ENCODE assay signal across 9 cellular contexts in the genomic region with DNA sequence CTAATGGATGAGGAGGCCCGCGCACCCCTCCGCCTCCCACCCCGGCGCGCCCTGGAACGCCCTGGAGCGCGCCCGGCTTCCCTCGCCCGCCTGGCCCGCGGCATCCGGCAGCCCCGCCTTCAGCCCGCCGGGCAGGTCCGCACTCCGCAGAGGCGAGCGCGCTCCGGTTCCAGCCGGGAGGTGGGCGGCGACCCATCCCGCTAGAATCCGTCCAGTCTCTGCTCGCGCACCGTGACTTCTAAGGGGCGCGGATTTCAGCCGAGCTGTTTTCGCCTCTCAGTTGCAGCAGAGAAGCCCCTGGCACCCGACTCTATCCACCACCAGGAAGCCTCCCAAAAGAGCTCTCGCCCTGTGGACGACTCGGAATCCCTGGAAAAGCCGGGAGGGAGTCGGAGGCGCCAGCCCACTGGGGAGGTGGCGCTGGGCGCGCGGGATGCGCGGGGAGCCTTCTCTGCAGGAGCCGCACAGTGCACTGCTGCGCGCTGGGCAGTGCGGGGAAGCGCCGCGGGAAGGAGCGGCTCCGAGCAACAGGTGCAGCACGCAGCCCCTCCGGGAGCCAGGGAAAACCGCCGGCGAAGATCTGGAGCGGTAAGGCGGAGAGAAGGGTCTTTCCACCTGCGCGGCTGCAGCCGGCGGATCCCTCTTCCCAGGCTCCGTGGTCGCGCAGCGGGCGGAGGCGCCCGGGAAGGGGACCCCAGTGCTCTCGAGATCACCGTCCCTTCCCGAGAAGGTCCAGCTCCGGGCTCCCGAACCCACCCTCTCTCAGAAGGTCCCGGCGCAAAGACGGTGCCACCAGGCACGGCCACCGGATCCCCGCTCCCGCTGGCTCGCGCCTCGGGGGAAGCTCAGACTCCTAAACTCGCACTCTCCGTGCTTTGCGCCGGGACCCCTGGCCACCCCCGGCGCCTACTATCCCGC. TPM values are rescaled to one million over a fixed set of nuclear protein-coding genes. Genes with fewer than 3 reads are reported as not detected.
DNase-seq lines count a peak whose midpoint lies in the region; ATAC-seq, FAIRE-seq and TF ChIP-seq lines count a peak whose summit lies in the region.
"Had no signal": no experiment of that assay in that cellular context is flagged by ENCODE, and none has a peak within 500 bp of the region (broad histone marks: within the 10 kb centered on the region; RNA-seq: fewer than 3 reads in every experiment).

Gene GALR1 (plus strand): TSS at position 266 of the 918 bp plus-strand sequence. CDS start 701 bp downstream, outside the sequence.

- H3K4me2 ChIP-seq in mammary epithelial cell (ENCODE audit: insufficient read depth, low read depth, low read length), result peak within 1 kb of the TSS; percentile 44

- H3K79me2 ChIP-seq in mammary epithelial cell (ENCODE audit: insufficient read depth, low read length), result no peaks in the 10 kb centered on the region

- H3K9ac ChIP-seq in mammary epithelial cell (ENCODE audit: insufficient read depth, low read length), result no peak within 1 kb of the TSS

- ATAC-seq in heart left ventricle (peak in 2 of 4 donors; percentile 46 to 58), left lobe of liver (no peak)
- ATAC-seq: body of pancreas had no signal

- dilution Hi-C loops in mammary epithelial cell (cut with HindIII; ENCODE audit: low sequenced_read_pairs), result no loop called here

- no peak for TF ChIP-seq CTCF in heart left ventricle (IDR thresholded peaks at IDR 0.05)
- TF ChIP-seq CTCF in right atrium auricular region (IDR thresholded peaks at IDR 0.05), result no peak
- no peak for TF ChIP-seq CTCF in mammary epithelial cell (conservative IDR thresholded peaks at IDR 0.05 in 1 of 2, IDR thresholded peaks at IDR 0.05 in 1 of 2; ENCODE audit: extremely low read depth in 1 of 2, insufficient read depth in 1 of 2, low read depth in 1 of 2, low read length in 2 of 2)

- no peak for DNase-seq in heart left ventricle
- DNase-seq in right atrium auricular region (ENCODE audit: low spot score), result no peak
- DNase-seq in mammary epithelial cell, result peak; percentile 8
- DNase-seq in urothelium cell line (ENCODE audit: low spot score), result peak; percentile 64
- DNase-seq in kidney tubule cell (ENCODE audit: low spot score), result no peak
- DNase-seq in left lobe of liver (ENCODE audit: low spot score), result no peak
- no peak for DNase-seq in NCI-H1436 treated with DMSO at 0.1 percent for 48 hours (lab: John Stamatoyannopoulos, UW)
- DNase-seq: body of pancreas had no signal

- WGBS in heart left ventricle, 4 donors, result 1 to 2% (median 1%) methylated on average over 48 to 98 of the region's 98 CpGs
- 7% methylated on average over 20 of the region's 98 CpGs for WGBS in mammary epithelial cell (ENCODE audit: low coverage, missing lambda C conversion rate)
- WGBS in mesodermal cell (ENCODE audit: insufficient coverage in 2 of 2), 2 experiments, result 1% methylated on average over 60 to 72 of the region's 98 CpGs

- in situ Hi-C loops in mammary epithelial cell (cut with MboI; ENCODE audit: low sequenced_read_pairs in 2 of 2), result no loop called here

- peaks cover 0 to 26% (median 5%) of the 10 kb centered on the region in 12 donors for H3K4me1 ChIP-seq in heart left ventricle
- peaks cover 0 to 27% of the 10 kb centered on the region in 2 donors for H3K4me1 ChIP-seq in right atrium auricular region
- no peaks in the 10 kb centered on the region for H3K4me1 ChIP-seq in mammary epithelial cell (ENCODE audit: insufficient read depth, low read length)
- peaks cover 5% of the 10 kb centered on the region for H3K4me1 ChIP-seq in mesodermal cell (ENCODE audit: control insufficient read depth, insufficient read depth, low read length, poor library complexity, severe bottlenecking)

- H3K4me3 ChIP-seq in heart left ventricle (peak within 1 kb of the TSS; percentile 14 to 56 (median 42)), right atrium auricular region (peak within 1 kb of the TSS in 1 of 2 donors; percentile 36), mammary epithelial cell (replicated peaks in 1 of 3; ENCODE audit: insufficient read depth in 1 of 3, low read depth in 2 of 3, low read length in 3 of 3) (no peak within 1 kb of the TSS), mesodermal cell (ENCODE audit: extremely low read depth, insufficient read depth, low read length, poor library complexity, severe bottlenecking) (peak within 1 kb of the TSS; percentile 16)
- H3K4me3 ChIP-seq: body of pancreas had no signal

- no peaks in the 10 kb centered on the region for H4K20me1 ChIP-seq in mammary epithelial cell (ENCODE audit: insufficient read depth, low read length)

- no peak for TF ChIP-seq POLR2A in heart left ventricle (IDR thresholded peaks at IDR 0.05)

- no peak within 1 kb of the TSS for H2AFZ ChIP-seq in mammary epithelial cell (ENCODE audit: low read depth, low read length)

- CTCF ChIA-PET in mammary epithelial cell (lab: Charles Lee; ENCODE audit: low non-redundant PET), result no interaction called here

- H3K36me3 ChIP-seq in heart left ventricle, result no peaks in the 10 kb centered on the region
- H3K36me3 ChIP-seq in right atrium auricular region, result no peaks in the 10 kb centered on the region
- H3K36me3 ChIP-seq in mammary epithelial cell (ENCODE audit: insufficient read depth, low read length), result no peaks in the 10 kb centered on the region
- no peaks in the 10 kb centered on the region for H3K36me3 ChIP-seq in mesodermal cell (ENCODE audit: control insufficient read depth, insufficient read depth, low read length)

- no peak for FAIRE-seq in urothelium cell line (lab: Jason Lieb, UNC)

- no TSS peak for BruUV-seq in mammary epithelial cell (replicated peaks; lab: Mats Ljungman, UMichigan)

- no peak within 1 kb of the TSS for H3K27ac ChIP-seq in heart left ventricle
- H3K27ac ChIP-seq in right atrium auricular region, result no peak within 1 kb of the TSS
- no peak within 1 kb of the TSS for H3K27ac ChIP-seq in mammary epithelial cell (ENCODE audit: insufficient read depth, low read depth, low read length)
- H3K27ac ChIP-seq in mesodermal cell (ENCODE audit: low read depth, low read length, severe bottlenecking), result no peak within 1 kb of the TSS
- H3K27ac ChIP-seq: body of pancreas had no signal

- H3K9me3 ChIP-seq in heart left ventricle (peaks cover 0 to 17% (median 0%) of the 10 kb centered on the region in 12 donors), right atrium auricular region (peaks cover 0 to 20% of the 10 kb centered on the region in 2 donors), mammary epithelial cell (replicated peaks; ENCODE audit: insufficient read depth, low read length) (no peaks in the 10 kb centered on the region), mesodermal cell (ENCODE audit: control insufficient read depth, low read length) (no peaks in the 10 kb centered on the region)
- H3K9me3 ChIP-seq: body of pancreas had no signal

- H3K27me3 ChIP-seq in heart left ventricle (peaks cover 23 to 83% (median 52%) of the 10 kb centered on the region in 9 donors), right atrium auricular region (peaks cover 9 to 22% of the 10 kb centered on the region in 2 donors), mammary epithelial cell (ENCODE audit: insufficient read depth, low read length) (peaks cover 40% of the 10 kb centered on the region)

- intact Hi-C loops in heart left ventricle (cut with DNase I) (no loop called here), mammary epithelial cell (cut with micrococcal nuclease) (no loop called here)

RNA-seq across cellular contexts. Expression of gene GALR1, which starts in this region (rescaled TPM):
- under 1 TPM in 3 of 9 donors, not detected in 6; 0.04 to 0.08 (median 0.05) TPM for total RNA-seq in heart left ventricle
- under 1 TPM; under 0.01 to 0.01 TPM for polyA plus RNA-seq in heart left ventricle
- under 1 TPM; 0.04 to 0.07 TPM for total RNA-seq in right atrium auricular region
- total RNA-seq in mammary epithelial cell, result not detected
- not detected for polyA plus RNA-seq in mammary epithelial cell
- polyA minus RNA-seq in mammary epithelial cell, result not detected
- polyA plus RNA-seq in mesodermal cell (2013, experiment 1 of 2), result not detected
- polyA plus RNA-seq in mesodermal cell (2013, experiment 2 of 2), result not detected
- not detected for total RNA-seq in left lobe of liver

Comparison
In these comparisons a context has a peak if more than half of its experiments do, and no peak if none do; other contexts are left out.
1. Peak in DNase-seq and H3K4me2 ChIP-seq in mammary epithelial cell; RNA of the gene not detected or under 1 TPM.
2. H3K4me3 ChIP-seq: peak in heart left ventricle (12 of 12) and mesodermal cell (single experiment); none in mammary epithelial cell (0 of 3).